8 cellular contexts compared by ENCODE assay signal in the genomic region with DNA sequence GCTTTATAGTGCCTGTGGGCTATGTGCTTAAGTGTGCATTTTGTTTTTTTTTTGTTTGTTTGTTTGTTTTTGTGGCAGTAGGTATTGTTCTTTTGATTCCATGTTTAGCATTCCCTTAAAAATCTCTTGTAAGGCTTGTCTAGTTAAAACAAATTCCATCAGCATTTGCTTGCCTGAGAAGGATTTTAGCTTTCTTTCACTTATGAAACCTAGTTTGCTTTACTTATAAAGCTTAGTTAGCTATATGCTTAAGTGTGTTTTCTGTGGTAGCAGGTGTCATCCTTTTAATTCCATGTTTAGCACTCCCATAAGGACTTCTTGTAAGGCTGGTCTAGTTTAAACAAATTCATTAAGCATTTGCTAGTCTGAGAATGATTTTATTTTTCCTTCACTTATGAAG.
"Had no signal": no experiment of that assay in that cellular context is flagged by ENCODE, and none has a peak within 500 bp of the region (broad histone marks: within the 10 kb centered on the region; RNA-seq: fewer than 3 reads in every experiment).

No MANE protein-coding gene starts in this region.

- H3K27ac ChIP-seq: HL-60, KMS-11 had no signal

- DNase-seq: IMR-90, KBM-7, KG1 had no signal

- FAIRE-seq: HepG2, HTR-8/SVneo, K562 had no signal

- H3K4me3 ChIP-seq: K562 had no signal
